In genomic region chr15:27256446-27256845, GRCh38 we compare ENCODE assay signal across 2 cellular contexts.
A peak's percentile ranks its signal among the peaks of the same experiment; 100 is the strongest.
TF ChIP-seq lines count a peak whose summit lies in the region.

No MANE protein-coding gene starts in this region.

TF ChIP-seq in HepG2, 621 proteins besides CTCF, POLR2A, EP300 and RAD21 (continued from another document):
- TF ChIP-seq, protein P1, sequence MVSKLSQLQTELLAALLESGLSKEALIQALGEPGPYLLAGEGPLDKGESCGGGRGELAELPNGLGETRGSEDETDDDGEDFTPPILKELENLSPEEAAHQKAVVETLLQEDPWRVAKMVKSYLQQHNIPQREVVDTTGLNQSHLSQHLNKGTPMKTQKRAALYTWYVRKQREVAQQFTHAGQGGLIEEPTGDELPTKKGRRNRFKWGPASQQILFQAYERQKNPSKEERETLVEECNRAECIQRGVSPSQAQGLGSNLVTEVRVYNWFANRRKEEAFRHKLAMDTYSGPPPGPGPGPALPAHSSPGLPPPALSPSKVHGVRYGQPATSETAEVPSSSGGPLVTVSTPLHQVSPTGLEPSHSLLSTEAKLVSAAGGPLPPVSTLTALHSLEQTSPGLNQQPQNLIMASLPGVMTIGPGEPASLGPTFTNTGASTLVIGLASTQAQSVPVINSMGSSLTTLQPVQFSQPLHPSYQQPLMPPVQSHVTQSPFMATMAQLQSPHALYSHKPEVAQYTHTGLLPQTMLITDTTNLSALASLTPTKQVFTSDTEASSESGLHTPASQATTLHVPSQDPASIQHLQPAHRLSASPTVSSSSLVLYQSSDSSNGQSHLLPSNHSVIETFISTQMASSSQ (IDR thresholded peaks at IDR 0.05; ENCODE audit: low read depth), result peak; percentile 54
- TF ChIP-seq, protein P1 (CRISPR knock-in tag; IDR thresholded peaks at IDR 0.05; ENCODE audit: borderline replicate concordance), result no peak
- TF ChIP-seq FOSL1 (CRISPR knock-in tag; IDR thresholded peaks at IDR 0.05; ENCODE audit: borderline replicate concordance), result no peak
- TF ChIP-seq, protein P2, sequence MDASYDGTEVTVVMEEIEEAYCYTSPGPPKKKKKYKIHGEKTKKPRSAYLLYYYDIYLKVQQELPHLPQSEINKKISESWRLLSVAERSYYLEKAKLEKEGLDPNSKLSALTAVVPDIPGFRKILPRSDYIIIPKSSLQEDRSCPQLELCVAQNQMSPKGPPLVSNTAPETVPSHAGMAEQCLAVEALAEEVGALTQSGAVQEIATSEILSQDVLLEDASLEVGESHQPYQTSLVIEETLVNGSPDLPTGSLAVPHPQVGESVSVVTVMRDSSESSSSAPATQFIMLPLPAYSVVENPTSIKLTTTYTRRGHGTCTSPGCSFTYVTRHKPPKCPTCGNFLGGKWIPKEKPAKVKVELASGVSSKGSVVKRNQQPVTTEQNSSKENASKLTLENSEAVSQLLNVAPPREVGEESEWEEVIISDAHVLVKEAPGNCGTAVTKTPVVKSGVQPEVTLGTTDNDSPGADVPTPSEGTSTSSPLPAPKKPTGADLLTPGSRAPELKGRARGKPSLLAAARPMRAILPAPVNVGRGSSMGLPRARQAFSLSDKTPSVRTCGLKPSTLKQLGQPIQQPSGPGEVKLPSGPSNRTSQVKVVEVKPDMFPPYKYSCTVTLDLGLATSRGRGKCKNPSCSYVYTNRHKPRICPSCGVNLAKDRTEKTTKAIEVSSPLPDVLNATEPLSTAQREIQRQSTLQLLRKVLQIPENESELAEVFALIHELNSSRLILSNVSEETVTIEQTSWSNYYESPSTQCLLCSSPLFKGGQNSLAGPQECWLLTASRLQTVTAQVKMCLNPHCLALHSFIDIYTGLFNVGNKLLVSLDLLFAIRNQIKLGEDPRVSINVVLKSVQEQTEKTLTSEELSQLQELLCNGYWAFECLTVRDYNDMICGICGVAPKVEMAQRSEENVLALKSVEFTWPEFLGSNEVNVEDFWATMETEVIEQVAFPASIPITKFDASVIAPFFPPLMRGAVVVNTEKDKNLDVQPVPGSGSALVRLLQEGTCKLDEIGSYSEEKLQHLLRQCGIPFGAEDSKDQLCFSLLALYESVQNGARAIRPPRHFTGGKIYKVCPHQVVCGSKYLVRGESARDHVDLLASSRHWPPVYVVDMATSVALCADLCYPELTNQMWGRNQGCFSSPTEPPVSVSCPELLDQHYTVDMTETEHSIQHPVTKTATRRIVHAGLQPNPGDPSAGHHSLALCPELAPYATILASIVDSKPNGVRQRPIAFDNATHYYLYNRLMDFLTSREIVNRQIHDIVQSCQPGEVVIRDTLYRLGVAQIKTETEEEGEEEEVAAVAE (CRISPR knock-in tag; IDR thresholded peaks at IDR 0.05; ENCODE audit: borderline replicate concordance), result no peak

TF ChIP-seq in WTC11, 78 proteins besides CTCF, POLR2A, EP300 and RAD21 (continued from another document):
- TF ChIP-seq, protein P3, sequence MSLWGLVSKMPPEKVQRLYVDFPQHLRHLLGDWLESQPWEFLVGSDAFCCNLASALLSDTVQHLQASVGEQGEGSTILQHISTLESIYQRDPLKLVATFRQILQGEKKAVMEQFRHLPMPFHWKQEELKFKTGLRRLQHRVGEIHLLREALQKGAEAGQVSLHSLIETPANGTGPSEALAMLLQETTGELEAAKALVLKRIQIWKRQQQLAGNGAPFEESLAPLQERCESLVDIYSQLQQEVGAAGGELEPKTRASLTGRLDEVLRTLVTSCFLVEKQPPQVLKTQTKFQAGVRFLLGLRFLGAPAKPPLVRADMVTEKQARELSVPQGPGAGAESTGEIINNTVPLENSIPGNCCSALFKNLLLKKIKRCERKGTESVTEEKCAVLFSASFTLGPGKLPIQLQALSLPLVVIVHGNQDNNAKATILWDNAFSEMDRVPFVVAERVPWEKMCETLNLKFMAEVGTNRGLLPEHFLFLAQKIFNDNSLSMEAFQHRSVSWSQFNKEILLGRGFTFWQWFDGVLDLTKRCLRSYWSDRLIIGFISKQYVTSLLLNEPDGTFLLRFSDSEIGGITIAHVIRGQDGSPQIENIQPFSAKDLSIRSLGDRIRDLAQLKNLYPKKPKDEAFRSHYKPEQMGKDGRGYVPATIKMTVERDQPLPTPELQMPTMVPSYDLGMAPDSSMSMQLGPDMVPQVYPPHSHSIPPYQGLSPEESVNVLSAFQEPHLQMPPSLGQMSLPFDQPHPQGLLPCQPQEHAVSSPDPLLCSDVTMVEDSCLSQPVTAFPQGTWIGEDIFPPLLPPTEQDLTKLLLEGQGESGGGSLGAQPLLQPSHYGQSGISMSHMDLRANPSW (CRISPR knock-in tag; conservative IDR thresholded peaks at IDR 0.05; ENCODE audit: low read depth), result no peak
- no peak for TF ChIP-seq JUN (CRISPR knock-in tag; IDR thresholded peaks at IDR 0.05)
- TF ChIP-seq RORB (CRISPR knock-in tag; IDR thresholded peaks at IDR 0.05), result no peak
- no peak for TF ChIP-seq NR3C1 (CRISPR knock-in tag; conservative IDR thresholded peaks at IDR 0.05; ENCODE audit: low read depth)
- no peak for TF ChIP-seq GRHL2 (CRISPR knock-in tag; IDR thresholded peaks at IDR 0.05; ENCODE audit: insufficient replicate concordance, severe bottlenecking)
- no peak for TF ChIP-seq IRF2 (CRISPR knock-in tag; IDR thresholded peaks at IDR 0.05; ENCODE audit: borderline replicate concordance, low read depth)
- TF ChIP-seq RELA (CRISPR knock-in tag; IDR thresholded peaks at IDR 0.05; ENCODE audit: borderline replicate concordance), result no peak
- no peak for TF ChIP-seq EMX1 (CRISPR knock-in tag; IDR thresholded peaks at IDR 0.05)
- TF ChIP-seq KAT7 (CRISPR knock-in tag; IDR thresholded peaks at IDR 0.05; ENCODE audit: borderline replicate concordance), result no peak
